In the genomic region with DNA sequence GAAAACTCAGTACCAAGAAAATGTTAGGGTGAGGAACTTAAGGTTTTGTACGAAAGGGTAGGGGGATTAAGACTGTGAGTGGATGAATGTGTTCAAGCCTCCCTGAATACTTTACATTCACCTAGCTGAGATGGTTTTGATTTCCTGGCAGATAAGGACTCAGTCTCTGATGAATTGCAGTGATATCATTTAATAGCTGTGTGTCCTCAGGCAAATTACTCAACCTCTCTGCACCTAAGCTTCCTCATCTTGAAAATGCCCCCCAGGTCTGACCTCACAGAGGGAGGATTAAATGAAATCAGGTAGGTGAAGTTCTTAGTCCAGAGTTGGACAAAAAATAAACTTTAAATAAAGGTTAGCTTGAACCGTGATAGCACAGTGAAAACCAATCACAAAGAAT, we compare ENCODE assay signal across 11 cellular contexts.
"Had no signal": no experiment of that assay in that cellular context is flagged by ENCODE, and none has a peak within 500 bp of the region (broad histone marks: within the 10 kb centered on the region; RNA-seq: fewer than 3 reads in every experiment).

No MANE protein-coding gene starts in this region.

- H3K9me3 ChIP-seq: HAP-1 had no signal

- DNase-seq: GM23248, GOT3, H7, H9, HCEC 1CT, HFFc6 had no signal

- H3K4me3 ChIP-seq: GM23248, GM23338, HAP-1 had no signal

- H3K4me1 ChIP-seq: HAP-1 had no signal

- H2AFZ ChIP-seq: GM23248, GM23338 had no signal

- FAIRE-seq: H1, H54 had no signal

- H3K36me3 ChIP-seq: HAP-1 had no signal

- ATAC-seq: GM23338, HCT116 had no signal

- H3K9ac ChIP-seq: GM23248 had no signal

- H3K27ac ChIP-seq: GM23248 had no signal

- H3K4me2 ChIP-seq: GM23338 had no signal
